Comparison of ENCODE assay signal across 8 cellular contexts in the genomic region with DNA sequence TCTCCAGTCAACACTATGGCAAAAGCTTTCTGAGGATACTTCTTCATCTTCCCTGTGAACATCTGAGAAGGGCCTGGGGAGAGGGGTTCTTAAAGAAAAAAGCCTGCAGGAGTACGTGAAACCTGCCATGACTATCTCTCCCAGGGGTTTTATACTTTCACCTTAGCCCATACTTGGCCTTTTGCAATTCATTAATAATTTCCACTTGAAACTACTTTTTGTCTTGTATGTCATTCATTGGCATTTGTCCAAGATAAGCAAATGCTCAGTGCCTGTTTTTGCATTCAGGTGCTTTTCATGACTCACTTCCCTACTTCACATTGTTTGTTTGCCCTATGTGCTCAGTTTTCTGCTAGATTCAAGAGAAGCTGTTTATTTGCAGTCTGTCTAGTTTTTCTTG.
DNase-seq lines count a peak whose midpoint lies in the region; ATAC-seq and TF ChIP-seq lines count a peak whose summit lies in the region.
"Had no signal": no experiment of that assay in that cellular context is flagged by ENCODE, and none has a peak within 500 bp of the region (broad histone marks: within the 10 kb centered on the region; RNA-seq: fewer than 3 reads in every experiment).

No MANE protein-coding gene starts in this region.

- 55 to 82% methylated on average over 1 of the region's 1 CpG for WGBS in thyroid gland, 2 donors

- ATAC-seq in GM18907 (IDR thresholded peaks at IDR 0.05; ENCODE audit: unreplicated experiment) = peak; percentile 90
- ATAC-seq in HG02798 (IDR thresholded peaks at IDR 0.05; ENCODE audit: poor library complexity, unreplicated experiment) = peak; percentile 77

- H3K4me3 ChIP-seq in thyroid gland (replicated peaks in 1 of 3) (no peak overlapping the region), vagina (no peak overlapping the region)

- TF ChIP-seq CTCF in thyroid gland (IDR thresholded peaks at IDR 0.05) (no peak), vagina (IDR thresholded peaks at IDR 0.05) (no peak)

- H3K9me3 ChIP-seq in thyroid gland (no peaks in the 10 kb centered on the region), vagina (no peaks in the 10 kb centered on the region)

- TF ChIP-seq POLR2A in thyroid gland (IDR thresholded peaks at IDR 0.05) = no peak
- no peak for TF ChIP-seq POLR2A in vagina (IDR thresholded peaks at IDR 0.05)

- H3K4me1 ChIP-seq in thyroid gland (peaks cover 4 to 15% of the 10 kb centered on the region in 2 donors), vagina (no peaks in the 10 kb centered on the region)

- H3K27ac ChIP-seq in thyroid gland (peak overlapping the region in 2 of 3 donors; percentile 44 to 47), vagina (no peak overlapping the region)

- no peaks in the 10 kb centered on the region for H3K27me3 ChIP-seq in thyroid gland
- H3K27me3 ChIP-seq in vagina = no peaks in the 10 kb centered on the region

- DNase-seq in NCI-H146 treated with DMSO at 0.1 percent for 48 hours (lab: John Stamatoyannopoulos, UW; ENCODE audit: unreplicated experiment) = peak; percentile 96
- peak; percentile 16 for DNase-seq in dedifferentiated amniotic fluid mesenchymal stem cell (ENCODE audit: extremely low spot score)
- DNase-seq in thyroid gland = no peak
- DNase-seq in vagina (ENCODE audit: extremely low spot score in 2 of 2) = no peak
- no peak for DNase-seq in retina
- DNase-seq: naive B cell had no signal

- no peaks in the 10 kb centered on the region for H3K36me3 ChIP-seq in thyroid gland
- no peaks in the 10 kb centered on the region for H3K36me3 ChIP-seq in vagina

- intact Hi-C loops in thyroid gland (cut with DNase I) = no loop called here
- intact Hi-C loops in vagina (cut with DNase I) = no loop called here

Comparison
In these comparisons a context has a peak if more than half of its experiments do, and no peak if none do; other contexts are left out.
1. DNase-seq: peak in NCI-H146 treated with DMSO at 0.1 percent for 48 hours (single experiment) and dedifferentiated amniotic fluid mesenchymal stem cell (single experiment); none in thyroid gland (0 of 2), vagina (0 of 2) and retina (single experiment).